ENCODE assay signal across 1 cellular context in the genomic region with DNA sequence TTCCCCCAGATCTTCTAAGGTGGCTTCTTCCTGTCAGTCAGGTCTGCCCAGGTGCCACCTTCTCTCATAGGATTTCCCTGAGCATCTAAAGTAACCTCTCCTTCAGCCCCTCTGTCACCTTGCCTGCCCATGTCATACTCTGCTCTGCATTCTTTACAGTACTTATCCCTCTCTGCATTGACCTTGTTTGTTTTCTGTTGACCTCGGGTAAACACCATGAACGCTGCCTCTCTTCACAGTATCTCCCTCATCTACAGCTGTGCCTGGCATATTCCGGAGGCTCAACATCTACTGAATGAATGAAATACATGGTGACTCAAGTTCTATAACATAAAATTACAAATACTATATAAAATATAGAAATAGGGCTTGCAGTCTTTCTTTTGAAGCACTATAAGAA.
TF ChIP-seq lines count a peak whose summit lies in the region.

No MANE protein-coding gene starts in this region.

TF ChIP-seq in HepG2, 621 proteins besides CTCF, POLR2A, EP300 and RAD21 (continued from another document):
- TF ChIP-seq, protein P1, sequence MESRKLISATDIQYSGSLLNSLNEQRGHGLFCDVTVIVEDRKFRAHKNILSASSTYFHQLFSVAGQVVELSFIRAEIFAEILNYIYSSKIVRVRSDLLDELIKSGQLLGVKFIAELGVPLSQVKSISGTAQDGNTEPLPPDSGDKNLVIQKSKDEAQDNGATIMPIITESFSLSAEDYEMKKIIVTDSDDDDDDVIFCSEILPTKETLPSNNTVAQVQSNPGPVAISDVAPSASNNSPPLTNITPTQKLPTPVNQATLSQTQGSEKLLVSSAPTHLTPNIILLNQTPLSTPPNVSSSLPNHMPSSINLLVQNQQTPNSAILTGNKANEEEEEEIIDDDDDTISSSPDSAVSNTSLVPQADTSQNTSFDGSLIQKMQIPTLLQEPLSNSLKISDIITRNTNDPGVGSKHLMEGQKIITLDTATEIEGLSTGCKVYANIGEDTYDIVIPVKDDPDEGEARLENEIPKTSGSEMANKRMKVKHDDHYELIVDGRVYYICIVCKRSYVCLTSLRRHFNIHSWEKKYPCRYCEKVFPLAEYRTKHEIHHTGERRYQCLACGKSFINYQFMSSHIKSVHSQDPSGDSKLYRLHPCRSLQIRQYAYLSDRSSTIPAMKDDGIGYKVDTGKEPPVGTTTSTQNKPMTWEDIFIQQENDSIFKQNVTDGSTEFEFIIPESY (CRISPR knock-in tag; IDR thresholded peaks at IDR 0.05): no peak
- TF ChIP-seq NR2F6 (IDR thresholded peaks at IDR 0.05): peak; percentile 76
- peak; percentile 58 for TF ChIP-seq NR2F6 (CRISPR knock-in tag; IDR thresholded peaks at IDR 0.05)
- TF ChIP-seq CEBPB (IDR thresholded peaks at IDR 0.05; ENCODE audit: borderline replicate concordance, low read depth, low read length): no peak
- TF ChIP-seq CENPX (CRISPR knock-in tag; IDR thresholded peaks at IDR 0.05): no peak
- TF ChIP-seq HMG20B (CRISPR knock-in tag; conservative IDR thresholded peaks at IDR 0.05): no peak
- 0 out of 2 replicates have a peak, but pooled peaks have one; percentile 62 for TF ChIP-seq FOXA1 (IDR thresholded peaks at IDR 0.05)
- 0 out of 2 replicates have a peak, but pooled peaks have one; percentile 20 for TF ChIP-seq FOXA1 (CRISPR knock-in tag; IDR thresholded peaks at IDR 0.05)
- TF ChIP-seq, protein P2, sequence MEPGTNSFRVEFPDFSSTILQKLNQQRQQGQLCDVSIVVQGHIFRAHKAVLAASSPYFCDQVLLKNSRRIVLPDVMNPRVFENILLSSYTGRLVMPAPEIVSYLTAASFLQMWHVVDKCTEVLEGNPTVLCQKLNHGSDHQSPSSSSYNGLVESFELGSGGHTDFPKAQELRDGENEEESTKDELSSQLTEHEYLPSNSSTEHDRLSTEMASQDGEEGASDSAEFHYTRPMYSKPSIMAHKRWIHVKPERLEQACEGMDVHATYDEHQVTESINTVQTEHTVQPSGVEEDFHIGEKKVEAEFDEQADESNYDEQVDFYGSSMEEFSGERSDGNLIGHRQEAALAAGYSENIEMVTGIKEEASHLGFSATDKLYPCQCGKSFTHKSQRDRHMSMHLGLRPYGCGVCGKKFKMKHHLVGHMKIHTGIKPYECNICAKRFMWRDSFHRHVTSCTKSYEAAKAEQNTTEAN (CRISPR knock-in tag; conservative IDR thresholded peaks at IDR 0.05): no peak
- TF ChIP-seq DR1 (CRISPR knock-in tag; IDR thresholded peaks at IDR 0.05): no peak
- no peak for TF ChIP-seq SALL2 (CRISPR knock-in tag; IDR thresholded peaks at IDR 0.05)
- TF ChIP-seq ZNF234 (CRISPR knock-in tag; conservative IDR thresholded peaks at IDR 0.05): no peak
- peak; percentile 74; the same call in 1 of the 2 replicates for TF ChIP-seq NR2F2 (IDR thresholded peaks at IDR 0.05; ENCODE audit: borderline replicate concordance, low read depth)
- TF ChIP-seq GPN1 (CRISPR knock-in tag; IDR thresholded peaks at IDR 0.05; ENCODE audit: borderline replicate concordance): no peak
- TF ChIP-seq ZNF10 (CRISPR knock-in tag; IDR thresholded peaks at IDR 0.05; ENCODE audit: borderline replicate concordance, low read depth): no peak
- no peak for TF ChIP-seq ZNF34 (CRISPR knock-in tag; IDR thresholded peaks at IDR 0.05; ENCODE audit: borderline replicate concordance)
- TF ChIP-seq AHR (CRISPR knock-in tag; IDR thresholded peaks at IDR 0.05): no peak
- TF ChIP-seq FOXA3 (CRISPR knock-in tag; IDR thresholded peaks at IDR 0.05): peak; percentile 81
- TF ChIP-seq TEAD3 (CRISPR knock-in tag; optimal IDR thresholded peaks at IDR 0.05; ENCODE audit: borderline replicate concordance): peak; percentile 17
- TF ChIP-seq MEF2D (CRISPR knock-in tag; IDR thresholded peaks at IDR 0.05): no peak
- TF ChIP-seq ZNF329 (CRISPR knock-in tag; IDR thresholded peaks at IDR 0.05; ENCODE audit: low read depth): no peak
- no peak for TF ChIP-seq ESRRA (CRISPR knock-in tag; IDR thresholded peaks at IDR 0.05; ENCODE audit: low read depth)
- TF ChIP-seq JUN (CRISPR knock-in tag; IDR thresholded peaks at IDR 0.05): no peak
- TF ChIP-seq, protein P3, sequence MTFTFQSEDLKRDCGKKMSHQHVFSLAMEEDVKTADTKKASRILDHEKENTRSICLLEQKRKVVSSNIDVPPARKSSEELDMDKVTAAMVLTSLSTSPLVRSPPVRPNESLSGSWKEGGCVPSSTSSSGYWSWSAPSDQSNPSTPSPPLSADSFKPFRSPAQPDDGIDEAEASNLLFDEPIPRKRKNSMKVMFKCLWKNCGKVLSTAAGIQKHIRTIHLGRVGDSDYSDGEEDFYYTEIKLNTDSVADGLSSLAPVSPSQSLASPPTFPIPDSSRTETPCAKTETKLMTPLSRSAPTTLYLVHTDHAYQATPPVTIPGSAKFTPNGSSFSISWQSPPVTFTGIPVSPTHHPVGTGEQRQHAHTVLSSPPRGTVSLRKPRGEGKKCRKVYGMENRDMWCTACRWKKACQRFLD (CRISPR knock-in tag; IDR thresholded peaks at IDR 0.05; ENCODE audit: borderline replicate concordance): no peak
- no peak for TF ChIP-seq ARNT2 (CRISPR knock-in tag; IDR thresholded peaks at IDR 0.05; ENCODE audit: low read depth)
- TF ChIP-seq ZNF629 (CRISPR knock-in tag; conservative IDR thresholded peaks at IDR 0.05): no peak
- TF ChIP-seq, protein P4, sequence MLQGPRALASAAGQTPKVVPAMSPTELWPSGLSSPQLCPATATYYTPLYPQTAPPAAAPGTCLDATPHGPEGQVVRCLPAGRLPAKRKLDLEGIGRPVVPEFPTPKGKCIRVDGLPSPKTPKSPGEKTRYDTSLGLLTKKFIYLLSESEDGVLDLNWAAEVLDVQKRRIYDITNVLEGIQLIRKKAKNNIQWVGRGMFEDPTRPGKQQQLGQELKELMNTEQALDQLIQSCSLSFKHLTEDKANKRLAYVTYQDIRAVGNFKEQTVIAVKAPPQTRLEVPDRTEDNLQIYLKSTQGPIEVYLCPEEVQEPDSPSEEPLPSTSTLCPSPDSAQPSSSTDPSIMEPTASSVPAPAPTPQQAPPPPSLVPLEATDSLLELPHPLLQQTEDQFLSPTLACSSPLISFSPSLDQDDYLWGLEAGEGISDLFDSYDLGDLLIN (CRISPR knock-in tag; IDR thresholded peaks at IDR 0.05; ENCODE audit: borderline replicate concordance): no peak
- no peak for TF ChIP-seq TRIM24 (CRISPR knock-in tag; IDR thresholded peaks at IDR 0.05)
- TF ChIP-seq XBP1 (CRISPR knock-in tag; IDR thresholded peaks at IDR 0.05): no peak
- no peak for TF ChIP-seq STAT5B (CRISPR knock-in tag; IDR thresholded peaks at IDR 0.05)
- TF ChIP-seq SOX13 (IDR thresholded peaks at IDR 0.05): no peak
- TF ChIP-seq SOX13 (CRISPR knock-in tag; conservative IDR thresholded peaks at IDR 0.05 in 1 of 2, IDR thresholded peaks at IDR 0.05 in 1 of 2): peak in 1 of 2 experiments; percentile 20; a peak in 1 of 4 replicates
- TF ChIP-seq ZNF75D (CRISPR knock-in tag; IDR thresholded peaks at IDR 0.05; ENCODE audit: borderline replicate concordance): no peak
- no peak for TF ChIP-seq NPAS2 (CRISPR knock-in tag; IDR thresholded peaks at IDR 0.05; ENCODE audit: borderline replicate concordance)
- no peak for TF ChIP-seq NFKB2 (CRISPR knock-in tag; IDR thresholded peaks at IDR 0.05; ENCODE audit: borderline replicate concordance)
- no peak for TF ChIP-seq MAFG (CRISPR knock-in tag; IDR thresholded peaks at IDR 0.05)
- TF ChIP-seq, protein P5, sequence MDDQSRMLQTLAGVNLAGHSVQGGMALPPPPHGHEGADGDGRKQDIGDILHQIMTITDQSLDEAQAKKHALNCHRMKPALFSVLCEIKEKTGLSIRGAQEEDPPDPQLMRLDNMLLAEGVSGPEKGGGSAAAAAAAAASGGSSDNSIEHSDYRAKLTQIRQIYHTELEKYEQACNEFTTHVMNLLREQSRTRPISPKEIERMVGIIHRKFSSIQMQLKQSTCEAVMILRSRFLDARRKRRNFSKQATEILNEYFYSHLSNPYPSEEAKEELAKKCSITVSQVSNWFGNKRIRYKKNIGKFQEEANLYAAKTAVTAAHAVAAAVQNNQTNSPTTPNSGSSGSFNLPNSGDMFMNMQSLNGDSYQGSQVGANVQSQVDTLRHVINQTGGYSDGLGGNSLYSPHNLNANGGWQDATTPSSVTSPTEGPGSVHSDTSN (CRISPR knock-in tag; IDR thresholded peaks at IDR 0.05; ENCODE audit: borderline replicate concordance): no peak
- no peak for TF ChIP-seq ZNF256 (CRISPR knock-in tag; conservative IDR thresholded peaks at IDR 0.05)
- TF ChIP-seq ZNF558 (CRISPR knock-in tag; IDR thresholded peaks at IDR 0.05; ENCODE audit: borderline replicate concordance): no peak
- TF ChIP-seq ZNF746 (CRISPR knock-in tag; IDR thresholded peaks at IDR 0.05): no peak
- TF ChIP-seq MTA3 (CRISPR knock-in tag; IDR thresholded peaks at IDR 0.05): no peak
- TF ChIP-seq NFIB (CRISPR knock-in tag; IDR thresholded peaks at IDR 0.05; ENCODE audit: borderline replicate concordance): no peak
- TF ChIP-seq NFYC (CRISPR knock-in tag; IDR thresholded peaks at IDR 0.05): no peak
- TF ChIP-seq NFIC (IDR thresholded peaks at IDR 0.05; ENCODE audit: low read length): no peak
- 0 out of 2 replicates have a peak, but pooled peaks have one; percentile 17 for TF ChIP-seq SOX5 (CRISPR knock-in tag; IDR thresholded peaks at IDR 0.05; ENCODE audit: borderline replicate concordance)
- no peak for TF ChIP-seq SPEN (CRISPR knock-in tag; IDR thresholded peaks at IDR 0.05; ENCODE audit: low read depth)
- TF ChIP-seq ZSCAN12 (CRISPR knock-in tag; IDR thresholded peaks at IDR 0.05): no peak
- TF ChIP-seq ZMYM4 (CRISPR knock-in tag; IDR thresholded peaks at IDR 0.05): no peak
- TF ChIP-seq, protein P6, sequence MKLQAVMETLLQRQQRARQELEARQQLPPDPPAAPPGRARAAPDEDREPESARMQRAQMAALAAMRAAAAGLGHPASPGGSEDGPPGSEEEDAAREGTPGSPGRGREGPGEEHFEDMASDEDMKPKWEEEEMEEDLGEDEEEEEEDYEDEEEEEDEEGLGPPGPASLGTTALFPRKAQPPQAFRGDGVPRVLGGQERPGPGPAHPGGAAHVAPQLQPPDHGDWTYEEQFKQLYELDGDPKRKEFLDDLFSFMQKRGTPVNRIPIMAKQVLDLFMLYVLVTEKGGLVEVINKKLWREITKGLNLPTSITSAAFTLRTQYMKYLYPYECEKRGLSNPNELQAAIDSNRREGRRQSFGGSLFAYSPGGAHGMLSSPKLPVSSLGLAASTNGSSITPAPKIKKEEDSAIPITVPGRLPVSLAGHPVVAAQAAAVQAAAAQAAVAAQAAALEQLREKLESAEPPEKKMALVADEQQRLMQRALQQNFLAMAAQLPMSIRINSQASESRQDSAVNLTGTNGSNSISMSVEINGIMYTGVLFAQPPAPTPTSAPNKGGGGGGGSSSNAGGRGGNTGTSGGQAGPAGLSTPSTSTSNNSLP (IDR thresholded peaks at IDR 0.05; ENCODE audit: low read depth, low read length): no peak
- no peak for TF ChIP-seq ZNF367 (CRISPR knock-in tag; IDR thresholded peaks at IDR 0.05; ENCODE audit: borderline replicate concordance)
- no peak for TF ChIP-seq JUNB (CRISPR knock-in tag; IDR thresholded peaks at IDR 0.05; ENCODE audit: borderline replicate concordance)
- TF ChIP-seq PHF5A (CRISPR knock-in tag; IDR thresholded peaks at IDR 0.05; ENCODE audit: low read depth, unreplicated experiment): no peak
- TF ChIP-seq ZNF678 (CRISPR knock-in tag; IDR thresholded peaks at IDR 0.05): no peak
- no peak for TF ChIP-seq MATR3 (CRISPR knock-in tag; IDR thresholded peaks at IDR 0.05)
- TF ChIP-seq, protein P7, sequence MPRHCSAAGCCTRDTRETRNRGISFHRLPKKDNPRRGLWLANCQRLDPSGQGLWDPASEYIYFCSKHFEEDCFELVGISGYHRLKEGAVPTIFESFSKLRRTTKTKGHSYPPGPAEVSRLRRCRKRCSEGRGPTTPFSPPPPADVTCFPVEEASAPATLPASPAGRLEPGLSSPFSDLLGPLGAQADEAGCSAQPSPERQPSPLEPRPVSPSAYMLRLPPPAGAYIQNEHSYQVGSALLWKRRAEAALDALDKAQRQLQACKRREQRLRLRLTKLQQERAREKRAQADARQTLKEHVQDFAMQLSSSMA (CRISPR knock-in tag; IDR thresholded peaks at IDR 0.05): no peak
- TF ChIP-seq ZNF816 (CRISPR knock-in tag; IDR thresholded peaks at IDR 0.05; ENCODE audit: borderline replicate concordance): no peak
- TF ChIP-seq KLF9 (CRISPR knock-in tag; IDR thresholded peaks at IDR 0.05; ENCODE audit: low read depth): no peak
- TF ChIP-seq PLRG1 (conservative IDR thresholded peaks at IDR 0.05): no peak
- TF ChIP-seq CBX1 (IDR thresholded peaks at IDR 0.05; ENCODE audit: low read depth): no peak
- peak; percentile 84 to 87 for TF ChIP-seq NR2F1 (CRISPR knock-in tag; IDR thresholded peaks at IDR 0.05)
- no peak for TF ChIP-seq TP53 (CRISPR knock-in tag; conservative IDR thresholded peaks at IDR 0.05)
